Comparison of ENCODE assay signal across 23 cellular contexts in genomic region chr3:180239939-180240338, GRCh38.
DNase-seq lines count a peak whose midpoint lies in the region; ATAC-seq and TF ChIP-seq lines count a peak whose summit lies in the region.
"Had no signal": no experiment of that assay in that cellular context is flagged by ENCODE, and none has a peak within 500 bp of the region (broad histone marks: within the 10 kb centered on the region; RNA-seq: fewer than 3 reads in every experiment).

No MANE protein-coding gene starts in this region.

- ATAC-seq in body of pancreas (peak; percentile 95), HG02798 (IDR thresholded peaks at IDR 0.05; ENCODE audit: poor library complexity, unreplicated experiment) (no peak), GM18870 (IDR thresholded peaks at IDR 0.05; ENCODE audit: unreplicated experiment) (no peak)
- ATAC-seq: GM12878 had no signal

- peak overlapping the region; percentile 50 for H2AFZ ChIP-seq in neural progenitor cell (replicated peaks)
- no peak overlapping the region for H2AFZ ChIP-seq in osteoblast (ENCODE audit: low read length)

- no peak for TF ChIP-seq CTCF in body of pancreas (IDR thresholded peaks at IDR 0.05)
- TF ChIP-seq CTCF in neural progenitor cell (IDR thresholded peaks at IDR 0.05) = no peak
- TF ChIP-seq CTCF in osteoblast (IDR thresholded peaks at IDR 0.05; ENCODE audit: extremely low read depth, low read depth, low read length) = no peak

- H3K4me3 Mint-ChIP-seq in neural progenitor cell = no peak overlapping the region
- H3K4me3 Mint-ChIP-seq: CD14-positive monocyte; CD4-positive, alpha-beta memory T cell; CD4-positive, CD25-positive, alpha-beta regulatory T cell; CD8-positive, alpha-beta memory T cell had no signal

- H4K20me1 ChIP-seq in neural progenitor cell (ENCODE audit: low read depth) (no peaks in the 10 kb centered on the region), osteoblast (ENCODE audit: insufficient read depth, low read length) (no peaks in the 10 kb centered on the region)
- H4K20me1 ChIP-seq: BLaER1 had no signal

- H3K27me3 Mint-ChIP-seq in neural progenitor cell (ENCODE audit: insufficient read depth, low read depth) = no peaks in the 10 kb centered on the region
- H3K27me3 Mint-ChIP-seq: CD4-positive, alpha-beta memory T cell; CD4-positive, CD25-positive, alpha-beta regulatory T cell; CD8-positive, alpha-beta memory T cell had no signal

- WGBS in body of pancreas, 2 donors = 9 to 12% methylated on average over 2 of the region's 2 CpGs

- intact Hi-C loops in body of pancreas (cut with DNase I) = no loop called here

- H3K27ac ChIP-seq in body of pancreas (peak overlapping the region; percentile 19 to 76 (median 48)), neural progenitor cell (no peak overlapping the region), osteoblast (ENCODE audit: low read depth, low read length) (no peak overlapping the region)
- H3K27ac ChIP-seq: BLaER1 had no signal

- H3K4me3 ChIP-seq in body of pancreas (no peak overlapping the region), neural progenitor cell (no peak overlapping the region), osteoblast (ENCODE audit: insufficient read depth, low read length) (no peak overlapping the region)
- H3K4me3 ChIP-seq: BLaER1, GM12878 had no signal

- peaks cover 0 to 4% (median 0%) of the 10 kb centered on the region in 3 donors for H3K9me3 ChIP-seq in body of pancreas
- H3K9me3 ChIP-seq in neural progenitor cell (ENCODE audit: low read depth) = no peaks in the 10 kb centered on the region
- no peaks in the 10 kb centered on the region for H3K9me3 ChIP-seq in osteoblast (ENCODE audit: low read depth, low read length)
- H3K9me3 ChIP-seq: BE2C had no signal

- TF ChIP-seq POLR2A in body of pancreas (IDR thresholded peaks at IDR 0.05) = no peak

- H3K4me1 Mint-ChIP-seq in neural progenitor cell = no peaks in the 10 kb centered on the region
- H3K4me1 Mint-ChIP-seq: CD14-positive monocyte; CD4-positive, alpha-beta memory T cell; CD4-positive, CD25-positive, alpha-beta regulatory T cell; CD8-positive, alpha-beta memory T cell had no signal

- no peaks in the 10 kb centered on the region for H3F3A ChIP-seq in neural progenitor cell (ENCODE audit: low read depth)

- H3K9me3 Mint-ChIP-seq in neural progenitor cell = peaks cover 5% of the 10 kb centered on the region

- peaks cover 23% of the 10 kb centered on the region for H3K4me1 ChIP-seq in body of pancreas
- H3K4me1 ChIP-seq in neural progenitor cell = no peaks in the 10 kb centered on the region
- H3K4me1 ChIP-seq in osteoblast (ENCODE audit: insufficient read depth, low read length) = no peaks in the 10 kb centered on the region
- H3K4me1 ChIP-seq: BE2C, BLaER1 had no signal

- H3K79me2 ChIP-seq in neural progenitor cell (ENCODE audit: low read depth) (no peaks in the 10 kb centered on the region), osteoblast (ENCODE audit: insufficient read depth, low read length) (no peaks in the 10 kb centered on the region)

- H3K27ac Mint-ChIP-seq in neural progenitor cell = no peak overlapping the region
- H3K27ac Mint-ChIP-seq: CD14-positive monocyte; CD4-positive, alpha-beta memory T cell; CD4-positive, CD25-positive, alpha-beta regulatory T cell; CD8-positive, alpha-beta memory T cell had no signal

- H3K36me3 ChIP-seq in body of pancreas (replicated peaks in 1 of 2; ENCODE audit: insufficient read depth in 1 of 2, low read depth in 2 of 2) (no peaks in the 10 kb centered on the region), neural progenitor cell (no peaks in the 10 kb centered on the region), osteoblast (ENCODE audit: insufficient read depth, low read length) (no peaks in the 10 kb centered on the region)
- H3K36me3 ChIP-seq: BE2C, BLaER1 had no signal

- H3K27me3 ChIP-seq in body of pancreas = no peaks in the 10 kb centered on the region
- H3K27me3 ChIP-seq in neural progenitor cell = no peaks in the 10 kb centered on the region
- no peaks in the 10 kb centered on the region for H3K27me3 ChIP-seq in osteoblast (ENCODE audit: insufficient read depth, low read length)
- H3K27me3 ChIP-seq: BE2C, BLaER1 had no signal

- no peak overlapping the region for H3K9ac ChIP-seq in neural progenitor cell
- H3K9ac ChIP-seq: BLaER1 had no signal

- DNase-seq in body of pancreas = peak; percentile 35 to 70 (median 62)
- DNase-seq in neural progenitor cell (ENCODE audit: low spot score) = no peak
- no peak for DNase-seq in osteoblast (ENCODE audit: insufficient read length, low spot score, missing footprints)
- DNase-seq: 8988T; ACHN; BE2C; C1 segment of cervical spinal cord; CD4-positive, alpha-beta memory T cell; CD4-positive, CD25-positive, alpha-beta regulatory T cell; CD8-positive, alpha-beta memory T cell; COR-L47; DMS 273 treated with DMSO at 0.1 percent for 48 hours; DMS153; DMS53; DMS79; DND-41; EL; GDM1 had no signal

- no peaks in the 10 kb centered on the region for H3K36me3 Mint-ChIP-seq in neural progenitor cell
- H3K36me3 Mint-ChIP-seq: CD14-positive monocyte; CD4-positive, alpha-beta memory T cell; CD4-positive, CD25-positive, alpha-beta regulatory T cell; CD8-positive, alpha-beta memory T cell had no signal

- H3K4me2 ChIP-seq in neural progenitor cell = no peak overlapping the region
- no peak overlapping the region for H3K4me2 ChIP-seq in osteoblast (ENCODE audit: insufficient read depth, low read length)
- H3K4me2 ChIP-seq: BLaER1 had no signal

Comparison
In these comparisons a context has a peak if more than half of its experiments do, and no peak if none do; other contexts are left out.
1. DNase-seq: peak in body of pancreas (4 of 4); none in neural progenitor cell (single experiment) and osteoblast (single experiment).
2. H3K27ac ChIP-seq: peak in body of pancreas (4 of 4); none in neural progenitor cell (single experiment) and osteoblast (single experiment).